ENCODE assay signal across 8 cellular contexts in genomic region chr17:60391419-60392041, GRCh38. TPM values are rescaled to one million over a fixed set of nuclear protein-coding genes. Genes with fewer than 3 reads are reported as not detected.
DNase-seq lines count a peak whose midpoint lies in the region; ATAC-seq and TF ChIP-seq lines count a peak whose summit lies in the region.

No MANE protein-coding gene starts in this region.

- H3K4me3 ChIP-seq in coronary artery: peak overlapping the region; percentile 84
- peak overlapping the region; percentile 88 for H3K4me3 ChIP-seq in mesodermal cell (ENCODE audit: extremely low read depth, insufficient read depth, low read length, poor library complexity, severe bottlenecking)
- peak overlapping the region; percentile 65 for H3K4me3 ChIP-seq in urinary bladder (ENCODE audit: low read depth, low read length)

- 0% methylated on average over 21 to 26 of the region's 39 CpGs for WGBS in mesodermal cell (ENCODE audit: insufficient coverage in 2 of 2), 2 experiments
- WGBS in urinary bladder: under 1% methylated on average over 39 of the region's 39 CpGs

- ATAC-seq in HG02571 (IDR thresholded peaks at IDR 0.05; ENCODE audit: unreplicated experiment): peak; percentile 22

- DNase-seq in NCI-H1105 treated with DMSO at 0.1 percent for 48 hours (lab: John Stamatoyannopoulos, UW) (peak; percentile 73), NCI-H1105 (lab: John Stamatoyannopoulos, UW) (no peak), NCI-H510A treated with DMSO at 0.1 percent for 48 hours (lab: John Stamatoyannopoulos, UW) (peak; percentile 58), coronary artery (ENCODE audit: low spot score) (no peak), medulla oblongata (ENCODE audit: extremely low spot score) (no peak)

- peak overlapping the region; percentile 90 for H3K27ac ChIP-seq in coronary artery
- peak overlapping the region; percentile 93 for H3K27ac ChIP-seq in mesodermal cell (ENCODE audit: low read depth, low read length, severe bottlenecking)
- peak overlapping the region; percentile 60 for H3K27ac ChIP-seq in urinary bladder (ENCODE audit: low read depth)

- H3K9me3 ChIP-seq in mesodermal cell (ENCODE audit: control insufficient read depth, low read length): no peaks in the 10 kb centered on the region

- H3K36me3 ChIP-seq in mesodermal cell (ENCODE audit: control insufficient read depth, insufficient read depth, low read length) (no peaks in the 10 kb centered on the region), urinary bladder (ENCODE audit: insufficient read depth) (no peaks in the 10 kb centered on the region)

- TF ChIP-seq CTCF in coronary artery (IDR thresholded peaks at IDR 0.05): no peak

- H3K4me1 ChIP-seq in mesodermal cell (ENCODE audit: control insufficient read depth, insufficient read depth, low read length, poor library complexity, severe bottlenecking) (peaks cover 18% of the 10 kb centered on the region), urinary bladder (ENCODE audit: insufficient read depth) (no peaks in the 10 kb centered on the region)

RNA-seq across cellular contexts. Expression of gene USP32, which starts 0.4 kb away (rescaled TPM):
- polyA plus RNA-seq in mesodermal cell (2013, experiment 1 of 2): 31.4 TPM
- 30.6 TPM for polyA plus RNA-seq in mesodermal cell (2013, experiment 2 of 2)
- 63.7 TPM for total RNA-seq in urinary bladder
- 18.2 TPM for polyA plus RNA-seq in urinary bladder

RNA-seq across cellular contexts. Expression of gene CHCT1, which starts 30.8 kb away (rescaled TPM):
- polyA plus RNA-seq in mesodermal cell (2013, experiment 1 of 2): not detected
- not detected for polyA plus RNA-seq in mesodermal cell (2013, experiment 2 of 2)
- total RNA-seq in urinary bladder: not detected
- polyA plus RNA-seq in urinary bladder: 0.09 TPM

Comparison
In these comparisons a context has a peak if more than half of its experiments do, and no peak if none do; other contexts are left out.
1. DNase-seq: peak in NCI-H1105 treated with DMSO at 0.1 percent for 48 hours (single experiment) and NCI-H510A treated with DMSO at 0.1 percent for 48 hours (single experiment); none in NCI-H1105 (single experiment), coronary artery (single experiment) and medulla oblongata (single experiment).
2. Peak in every context shown above with its lines, with median percentiles within 50 percentile points of each other: H3K27ac ChIP-seq and H3K4me3 ChIP-seq.